ENCODE assay signal across 32 cellular contexts in the genomic region with DNA sequence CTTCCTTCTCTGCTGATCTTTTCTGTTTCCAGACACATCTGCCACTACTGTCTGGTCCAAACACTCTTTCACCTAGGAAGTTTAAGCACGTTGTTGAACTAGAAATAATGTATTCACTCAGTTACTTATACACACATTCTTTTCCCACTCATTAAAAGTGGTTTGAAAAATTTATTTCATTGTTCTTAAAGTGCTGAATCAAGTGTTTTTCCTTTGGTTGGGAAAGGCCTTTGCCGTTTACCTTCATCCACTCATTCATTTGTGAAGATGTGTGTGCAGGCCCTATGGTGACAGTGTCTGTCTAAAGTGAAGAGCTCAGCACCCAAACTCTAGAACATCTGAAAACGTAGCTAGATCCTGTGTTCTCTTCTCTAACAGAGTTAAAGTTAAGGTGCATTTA.
"Had no signal": no experiment of that assay in that cellular context is flagged by ENCODE, and none has a peak within 500 bp of the region (broad histone marks: within the 10 kb centered on the region; RNA-seq: fewer than 3 reads in every experiment).

No MANE protein-coding gene starts in this region.

- H3K27ac ChIP-seq: ascending aorta, cardiac muscle cell, WERI-Rb-1 had no signal

- DNase-seq: activated CD4-positive, alpha-beta memory T cell treated with anti-CD3 and anti-CD28 coated beads, Interleukin-2, amount 10 ng/mL, durations not matched to agents 7 days and 5 days; activated CD4-positive, alpha-beta T cell treated with anti-CD3 and anti-CD28 coated beads for 1 hour; activated CD4-positive, alpha-beta T cell treated with anti-CD3 and anti-CD28 coated beads for 36 hours; activated CD4-positive, alpha-beta T cell treated with anti-CD3 and anti-CD28 coated beads for 48 hours; activated CD4-positive, alpha-beta T cell treated with anti-CD3 and anti-CD28 coated beads, Interleukin-2, amount 10 ng/mL, durations not matched to agents 7 days and 5 days; activated CD4-positive, alpha-beta T cell treated with anti-CD3 and anti-CD28 coated beads, Interleukin-2, amount 50 U/mL, for 48 hours; activated CD4-positive, CD25-positive, alpha-beta regulatory T cell; activated CD8-positive, alpha-beta memory T cell treated with anti-CD3 and anti-CD28 coated beads for 24 hours; activated CD8-positive, alpha-beta memory T cell treated with anti-CD3 and anti-CD28 coated beads, Interleukin-2, amount 10 ng/mL, durations not matched to agents 7 days and 5 days; activated CD8-positive, alpha-beta memory T cell treated with anti-CD3 and anti-CD28 coated beads, Interleukin-2, amount 50 U/mL, for 48 hours; activated CD8-positive, alpha-beta T cell treated with anti-CD3 and anti-CD28 coated beads, Interleukin-2, amount 10 ng/mL, durations not matched to agents 7 days and 5 days; activated effector memory CD4-positive, alpha-beta T cell treated with Interleukin-2 at 50 U/mL for 16 hours; activated gamma-delta T cell; activated naive CD4-positive, alpha-beta T cell treated with anti-CD3 and anti-CD28 coated beads, Interleukin-2, amount 10 ng/mL, durations not matched to agents 7 days and 5 days; activated naive CD4-positive, alpha-beta T cell treated with Interleukin-2 at 50 U/mL for 16 hours; activated naive CD8-positive, alpha-beta T cell treated with anti-CD3 and anti-CD28 coated beads, Interleukin-2, amount 10 ng/mL, durations not matched to agents 7 days and 5 days; activated naive CD8-positive, alpha-beta T cell treated with anti-CD3 and anti-CD28 coated beads, Interleukin-2, amount 50 U/mL, for 24 hours; activated T-cell treated with anti-CD3 and anti-CD28 coated beads, Interleukin-2, amount 50 U/mL, for 24 hours; activated T-cell treated with anti-CD3 and anti-CD28 coated beads, Interleukin-2, amount 50 U/mL, for 48 hours; amygdala; anterior cingulate cortex; central memory CD4-positive, alpha-beta T cell; T-helper 1 cell; T-helper 2 cell; T-helper 9 cell; WERI-Rb-1 had no signal

- H3K27me3 ChIP-seq: ascending aorta, cardiac muscle cell had no signal

- FAIRE-seq: bronchial epithelial cell, TTC549 had no signal

- H3K9me3 ChIP-seq: ascending aorta had no signal

- H3K4me1 ChIP-seq: ascending aorta had no signal

- ATAC-seq: activated CD4-positive, alpha-beta T cell treated with anti-CD3 and anti-CD28 coated beads for 36 hours; activated CD4-positive, CD25-positive, alpha-beta regulatory T cell treated with anti-CD3 and anti-CD28 coated beads, Interleukin-2, amount 50 U/mL, for 24 hours; activated CD8-positive, alpha-beta memory T cell treated with anti-CD3 and anti-CD28 coated beads, Interleukin-2, amount 10 ng/mL, durations not matched to agents 7 days and 5 days; activated CD8-positive, alpha-beta T cell treated with anti-CD3 and anti-CD28 coated beads, Interleukin-2, amount 10 ng/mL, durations not matched to agents 7 days and 5 days; activated naive CD8-positive, alpha-beta T cell treated with anti-CD3 and anti-CD28 coated beads, Interleukin-2, amount 50 U/mL, for 24 hours; WTC11 had no signal

- H3K36me3 ChIP-seq: ascending aorta, cardiac muscle cell, WERI-Rb-1 had no signal

- H3K4me3 ChIP-seq: ascending aorta, cardiac muscle cell had no signal
